ENCODE assay signal across 34 cellular contexts in genomic region chr6:18454446-18454845, GRCh38.
"Had no signal": no experiment of that assay in that cellular context is flagged by ENCODE, and none has a peak within 500 bp of the region (broad histone marks: within the 10 kb centered on the region; RNA-seq: fewer than 3 reads in every experiment).

No MANE protein-coding gene starts in this region.

- H3K27me3 ChIP-seq: adrenal gland, body of pancreas, brain microvascular endothelial cell, breast epithelium had no signal

- DNase-seq: activated B cell treated with CpG ODN at 0.5 μM for 24 hours; activated CD4-positive, alpha-beta memory T cell treated with anti-CD3 and anti-CD28 coated beads for 36 hours; activated CD4-positive, alpha-beta T cell treated with anti-CD3 and anti-CD28 coated beads for 4 hours; activated CD4-positive, alpha-beta T cell treated with anti-CD3 and anti-CD28 coated beads, Interleukin-2, amount 10 ng/mL, durations not matched to agents 24 days and 14 days; activated CD4-positive, alpha-beta T cell treated with anti-CD3 and anti-CD28 coated beads, Interleukin-2, amount 50 U/mL, for 1 hour; activated CD4-positive, alpha-beta T cell treated with anti-CD3 and anti-CD28 coated beads, Interleukin-2, amount 50 U/mL, for 4 hours; activated CD4-positive, CD25-positive, alpha-beta regulatory T cell treated with anti-CD3 and anti-CD28 coated beads, Interleukin-2, amount 50 U/mL, for 72 hours; activated CD8-positive, alpha-beta memory T cell treated with anti-CD3 and anti-CD28 coated beads, Interleukin-2, amount 50 U/mL, for 4 hours; activated CD8-positive, alpha-beta T cell treated with anti-CD3 and anti-CD28 coated beads for 36 hours; activated effector memory CD4-positive, alpha-beta T cell treated with anti-CD3 and anti-CD28 coated beads, Interleukin-2, amount 50 U/mL, for 16 hours; activated gamma-delta T cell treated with Interleukin-2 at 50 U/mL for 16 hours; activated naive CD4-positive, alpha-beta T cell; activated naive CD4-positive, alpha-beta T cell treated with anti-CD3 and anti-CD28 coated beads for 36 hours; activated naive CD4-positive, alpha-beta T cell treated with anti-CD3 and anti-CD28 coated beads, Interleukin-2, amount 50 U/mL, for 16 hours; activated naive CD8-positive, alpha-beta T cell treated with anti-CD3 and anti-CD28 coated beads for 36 hours; activated T-cell treated with anti-CD3 and anti-CD28 coated beads for 4 hours; activated T-cell treated with anti-CD3 and anti-CD28 coated beads, Interleukin-2, amount 50 U/mL, for 1 hour; activated T-cell treated with anti-CD3 and anti-CD28 coated beads, Interleukin-2, amount 50 U/mL, for 4 hours; activated T-cell treated with anti-CD3 and anti-CD28 coated beads, Interleukin-2, amount 50 U/mL, for 72 hours; adrenal gland; amniotic stem cell; aorta; body of pancreas; brain microvascular endothelial cell; SW 1271; T-helper 1 cell; T-helper 2 cell; T-helper 9 cell had no signal

- ATAC-seq: activated CD8-positive, alpha-beta T cell treated with anti-CD3 and anti-CD28 coated beads for 36 hours; activated naive CD4-positive, alpha-beta T cell treated with anti-CD3 and anti-CD28 coated beads, Interleukin-2, amount 50 U/mL, for 72 hours; activated T-cell treated with anti-CD3 and anti-CD28 coated beads, Interleukin-2, amount 50 U/mL, for 4 hours; activated T-cell treated with anti-CD3 and anti-CD28 coated beads, Interleukin-2, amount 50 U/mL, for 72 hours; activated T-helper 17 cell treated with anti-CD3 and anti-CD28 coated beads, Interleukin-2, amount 50 U/mL, for 72 hours; body of pancreas had no signal

- H3K9me3 ChIP-seq: adrenal gland, body of pancreas, breast epithelium had no signal

- H3K4me1 ChIP-seq: adrenal gland, body of pancreas, breast epithelium had no signal

- H3K27ac ChIP-seq: adrenal gland, body of pancreas, brain microvascular endothelial cell, breast epithelium, VCaP had no signal

- H3K36me3 ChIP-seq: adrenal gland, brain microvascular endothelial cell, breast epithelium had no signal

- H3K4me3 ChIP-seq: adrenal gland, body of pancreas, breast epithelium had no signal

- FAIRE-seq: astrocyte, TTC549 had no signal
